In the genomic region with DNA sequence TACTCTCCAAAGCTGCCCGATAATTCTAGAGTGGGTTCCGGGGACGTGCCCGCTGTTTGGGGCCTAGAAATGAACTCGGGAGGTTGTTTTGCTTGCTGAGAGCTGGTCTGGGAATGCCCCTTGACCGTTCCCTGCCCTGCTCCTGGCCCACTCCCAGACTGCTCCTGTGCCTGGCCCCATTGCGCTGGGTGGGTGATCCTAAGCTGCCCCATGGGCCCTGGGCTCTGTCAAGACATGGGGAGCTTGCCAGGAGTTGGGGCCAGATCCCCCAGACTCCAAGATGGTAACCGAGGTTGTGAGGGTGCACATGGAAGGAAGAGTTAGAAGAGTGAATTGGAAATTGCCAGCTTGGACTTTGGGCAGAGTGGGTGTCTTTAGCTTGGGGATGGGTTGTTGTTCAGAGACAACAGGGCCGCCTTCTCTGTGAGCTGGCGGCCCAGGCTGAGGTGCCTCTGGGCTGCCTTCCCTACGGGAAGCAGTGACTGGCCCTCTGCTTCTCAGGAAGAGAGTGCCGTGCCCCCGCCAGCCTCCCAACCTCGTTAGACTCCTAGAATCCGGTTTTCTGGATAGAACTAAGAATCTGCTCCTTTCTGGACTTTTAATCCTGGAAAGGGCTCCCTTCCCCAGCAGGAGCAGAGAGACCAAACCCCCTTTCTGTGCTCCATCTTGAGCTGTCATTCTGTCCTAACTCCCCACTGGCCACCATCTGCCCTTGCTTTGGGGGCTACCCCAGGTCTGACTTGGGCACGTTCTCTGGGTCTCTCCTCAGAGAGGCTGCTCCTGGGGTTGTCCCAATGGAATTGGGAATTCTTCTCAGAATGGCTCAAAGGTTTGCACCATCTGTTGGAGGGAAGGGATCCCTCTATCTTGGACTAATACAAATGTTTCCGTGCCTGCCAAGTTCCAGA, we compare ENCODE assay signal across 9 cellular contexts. TPM values are rescaled to one million over a fixed set of nuclear protein-coding genes. Genes with fewer than 3 reads are reported as not detected.
A peak's percentile ranks its signal among the peaks of the same experiment; 100 is the strongest.
DNase-seq lines count a peak whose midpoint lies in the region; ATAC-seq and TF ChIP-seq lines count a peak whose summit lies in the region.
"Had no signal": no experiment of that assay in that cellular context is flagged by ENCODE, and none has a peak within 500 bp of the region (broad histone marks: within the 10 kb centered on the region; RNA-seq: fewer than 3 reads in every experiment).

No MANE protein-coding gene starts in this region.

- TF ChIP-seq CTCF in GM12875 (IDR thresholded peaks at IDR 0.05; ENCODE audit: borderline replicate concordance, insufficient read depth, low read depth, low read length) (no peak), WTC11 (IDR thresholded peaks at IDR 0.05) (no peak), smooth muscle cell (IDR thresholded peaks at IDR 0.05; ENCODE audit: borderline replicate concordance, insufficient read depth, poor library complexity, severe bottlenecking) (no peak)

- DNase-seq in WTC11 (ENCODE audit: low spot score) (no peak), right cardiac atrium (peak; percentile 48 to 81 (median 70)), smooth muscle cell (lab: John Stamatoyannopoulos, UW; ENCODE audit: unreplicated experiment) (no peak), CD1c-positive myeloid dendritic cell (ENCODE audit: extremely low spot score) (no peak), iPS-NIHi7 (ENCODE audit: extremely low spot score) (no peak)
- no peak for DNase-seq in activated CD4-positive, CD25-positive, alpha-beta regulatory T cell treated with anti-CD3 and anti-CD28 coated beads, Interleukin-2, amount 50 U/mL, for 72 hours
- no peak for DNase-seq in stimulated activated CD4-positive, alpha-beta T cell treated with anti-CD3 and anti-CD28 coated beads, Interleukin-15, amount 100 ng/mL, for 24 hours

- H3K9ac ChIP-seq in smooth muscle cell (ENCODE audit: low read depth): peak overlapping the region; percentile 21

- H3K9me3 Mint-ChIP-seq in WTC11: no peaks in the 10 kb centered on the region

- H3K4me2 ChIP-seq in smooth muscle cell: peak overlapping the region; percentile 89

- CTCF ChIA-PET in WTC11 (lab: Charles Lee): interaction anchor here (0.8 to 3.2 kb wide), 5 partner anchors 38 to 123 kb away, joined by 3 to 17 read pairs (median 3); no protein-coding TSS in a partner anchor

- peak overlapping the region; percentile 36 for H3K27ac ChIP-seq in right cardiac atrium (ENCODE audit: low read length)
- peak overlapping the region; percentile 27 for H3K27ac ChIP-seq in smooth muscle cell (ENCODE audit: low read depth)

- H3K4me3 Mint-ChIP-seq in WTC11: peak overlapping the region; percentile 69

- H3K4me1 Mint-ChIP-seq in WTC11: peaks cover 53% of the 10 kb centered on the region

- no peaks in the 10 kb centered on the region for H3K36me3 ChIP-seq in smooth muscle cell (ENCODE audit: low read depth)

- H3K9me3 ChIP-seq in right cardiac atrium (ENCODE audit: control insufficient read depth, low read length) (no peaks in the 10 kb centered on the region), smooth muscle cell (replicated peaks; ENCODE audit: low read depth) (no peaks in the 10 kb centered on the region)

- no peak overlapping the region for H3K27ac Mint-ChIP-seq in WTC11

- H3K79me2 ChIP-seq in smooth muscle cell (ENCODE audit: low read depth): peaks cover 87% of the 10 kb centered on the region

- intact Hi-C loops in right cardiac atrium (cut with DNase I): loop anchor here in 1 of 4 donors (5.0 kb wide), 2 partner anchors 40 to 55 kb away; no protein-coding TSS in a partner anchor

- H3K36me3 Mint-ChIP-seq in WTC11: no peaks in the 10 kb centered on the region

- no peak overlapping the region for H2AFZ ChIP-seq in smooth muscle cell (ENCODE audit: low read depth)

- peaks cover 11% of the 10 kb centered on the region for H3F3A ChIP-seq in smooth muscle cell (ENCODE audit: low read depth)

- peak overlapping the region; percentile 58 for H3K4me3 ChIP-seq in GM12875 (ENCODE audit: low read depth, low read length)
- H3K4me3 ChIP-seq in right cardiac atrium (ENCODE audit: low read length): peak overlapping the region; percentile 92
- peak overlapping the region; percentile 78 for H3K4me3 ChIP-seq in smooth muscle cell

- peaks cover 54% of the 10 kb centered on the region for H4K20me1 ChIP-seq in smooth muscle cell (ENCODE audit: low read depth)

- whole genome bisulfite sequencing in right cardiac atrium: 40% methylated on average over 17 of the region's 17 CpGs
- 90% methylated on average over 17 of the region's 17 CpGs for WGBS in smooth muscle cell (ENCODE audit: low lambda C conversion rate)

- no peaks in the 10 kb centered on the region for H3K27me3 Mint-ChIP-seq in WTC11 (ENCODE audit: low read depth)

- POLR2A ChIA-PET in WTC11 (lab: Charles Lee): interaction anchor here (0.8 kb wide), 1 partner anchor 11 kb away, joined by 3 read pairs; no protein-coding TSS in a partner anchor

- ATAC-seq in WTC11 (no peak), right cardiac atrium (no peak)

- H3K27me3 ChIP-seq in right cardiac atrium (ENCODE audit: control insufficient read depth, insufficient read depth) (no peaks in the 10 kb centered on the region), smooth muscle cell (ENCODE audit: low read depth) (no peaks in the 10 kb centered on the region)
- H3K27me3 ChIP-seq: foreskin keratinocyte had no signal

- H3K4me1 ChIP-seq in right cardiac atrium (ENCODE audit: control insufficient read depth, insufficient read depth, low read length) (peaks cover 34% of the 10 kb centered on the region), smooth muscle cell (ENCODE audit: low read depth) (peaks cover 26% of the 10 kb centered on the region)

TF ChIP-seq in WTC11, 78 proteins besides CTCF, POLR2A, EP300 and RAD21 (continues in another document):
- TF ChIP-seq TP53 (CRISPR knock-in tag; IDR thresholded peaks at IDR 0.05): no peak
- TF ChIP-seq ELF4 (CRISPR knock-in tag; IDR thresholded peaks at IDR 0.05; ENCODE audit: low read depth): no peak
- TF ChIP-seq, protein P1, sequence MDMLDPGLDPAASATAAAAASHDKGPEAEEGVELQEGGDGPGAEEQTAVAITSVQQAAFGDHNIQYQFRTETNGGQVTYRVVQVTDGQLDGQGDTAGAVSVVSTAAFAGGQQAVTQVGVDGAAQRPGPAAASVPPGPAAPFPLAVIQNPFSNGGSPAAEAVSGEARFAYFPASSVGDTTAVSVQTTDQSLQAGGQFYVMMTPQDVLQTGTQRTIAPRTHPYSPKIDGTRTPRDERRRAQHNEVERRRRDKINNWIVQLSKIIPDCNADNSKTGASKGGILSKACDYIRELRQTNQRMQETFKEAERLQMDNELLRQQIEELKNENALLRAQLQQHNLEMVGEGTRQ (CRISPR knock-in tag; IDR thresholded peaks at IDR 0.05): no peak
- TF ChIP-seq, protein P2, sequence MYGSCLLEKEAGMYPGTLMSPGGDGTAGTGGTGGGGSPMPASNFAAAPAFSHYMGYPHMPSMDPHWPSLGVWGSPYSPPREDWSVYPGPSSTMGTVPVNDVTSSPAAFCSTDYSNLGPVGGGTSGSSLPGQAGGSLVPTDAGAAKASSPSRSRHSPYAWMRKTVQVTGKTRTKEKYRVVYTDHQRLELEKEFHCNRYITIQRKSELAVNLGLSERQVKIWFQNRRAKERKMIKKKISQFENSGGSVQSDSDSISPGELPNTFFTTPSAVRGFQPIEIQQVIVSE (CRISPR knock-in tag; IDR thresholded peaks at IDR 0.05; ENCODE audit: borderline replicate concordance): no peak
- TF ChIP-seq OVOL2 (CRISPR knock-in tag; IDR thresholded peaks at IDR 0.05; ENCODE audit: borderline replicate concordance): no peak
- no peak for TF ChIP-seq GABPB1 (CRISPR knock-in tag; IDR thresholded peaks at IDR 0.05)
- TF ChIP-seq, protein P3, sequence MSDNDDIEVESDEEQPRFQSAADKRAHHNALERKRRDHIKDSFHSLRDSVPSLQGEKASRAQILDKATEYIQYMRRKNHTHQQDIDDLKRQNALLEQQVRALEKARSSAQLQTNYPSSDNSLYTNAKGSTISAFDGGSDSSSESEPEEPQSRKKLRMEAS (CRISPR knock-in tag; IDR thresholded peaks at IDR 0.05): no peak
- TF ChIP-seq FOXJ3 (CRISPR knock-in tag; IDR thresholded peaks at IDR 0.05; ENCODE audit: borderline replicate concordance): no peak
- TF ChIP-seq, protein P4, sequence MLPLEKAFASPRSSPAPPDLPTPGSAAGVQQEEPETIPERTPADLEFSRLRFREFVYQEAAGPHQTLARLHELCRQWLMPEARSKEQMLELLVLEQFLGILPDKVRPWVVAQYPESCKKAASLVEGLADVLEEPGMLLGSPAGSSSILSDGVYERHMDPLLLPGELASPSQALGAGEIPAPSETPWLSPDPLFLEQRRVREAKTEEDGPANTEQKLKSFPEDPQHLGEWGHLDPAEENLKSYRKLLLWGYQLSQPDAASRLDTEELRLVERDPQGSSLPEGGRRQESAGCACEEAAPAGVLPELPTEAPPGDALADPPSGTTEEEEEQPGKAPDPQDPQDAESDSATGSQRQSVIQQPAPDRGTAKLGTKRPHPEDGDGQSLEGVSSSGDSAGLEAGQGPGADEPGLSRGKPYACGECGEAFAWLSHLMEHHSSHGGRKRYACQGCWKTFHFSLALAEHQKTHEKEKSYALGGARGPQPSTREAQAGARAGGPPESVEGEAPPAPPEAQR (CRISPR knock-in tag; IDR thresholded peaks at IDR 0.05): no peak
- TF ChIP-seq HMGA2 (CRISPR knock-in tag; IDR thresholded peaks at IDR 0.05): no peak
- no peak for TF ChIP-seq IRF2 (CRISPR knock-in tag; IDR thresholded peaks at IDR 0.05; ENCODE audit: borderline replicate concordance, low read depth)
- TF ChIP-seq, protein P5, sequence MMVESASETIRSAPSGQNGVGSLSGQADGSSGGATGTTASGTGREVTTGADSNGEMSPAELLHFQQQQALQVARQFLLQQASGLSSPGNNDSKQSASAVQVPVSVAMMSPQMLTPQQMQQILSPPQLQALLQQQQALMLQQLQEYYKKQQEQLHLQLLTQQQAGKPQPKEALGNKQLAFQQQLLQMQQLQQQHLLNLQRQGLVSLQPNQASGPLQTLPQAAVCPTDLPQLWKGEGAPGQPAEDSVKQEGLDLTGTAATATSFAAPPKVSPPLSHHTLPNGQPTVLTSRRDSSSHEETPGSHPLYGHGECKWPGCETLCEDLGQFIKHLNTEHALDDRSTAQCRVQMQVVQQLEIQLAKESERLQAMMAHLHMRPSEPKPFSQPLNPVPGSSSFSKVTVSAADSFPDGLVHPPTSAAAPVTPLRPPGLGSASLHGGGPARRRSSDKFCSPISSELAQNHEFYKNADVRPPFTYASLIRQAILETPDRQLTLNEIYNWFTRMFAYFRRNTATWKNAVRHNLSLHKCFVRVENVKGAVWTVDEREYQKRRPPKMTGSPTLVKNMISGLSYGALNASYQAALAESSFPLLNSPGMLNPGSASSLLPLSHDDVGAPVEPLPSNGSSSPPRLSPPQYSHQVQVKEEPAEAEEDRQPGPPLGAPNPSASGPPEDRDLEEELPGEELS (CRISPR knock-in tag; IDR thresholded peaks at IDR 0.05): no peak

RNA-seq across cellular contexts. Expression of a gene that starts 1.8 kb away (rescaled TPM):
- total RNA-seq in WTC11 (2021) (12.8 to 17.3 TPM (median 14.3 TPM) in 3 replicates), right cardiac atrium (10 to 100 TPM; 57.3 to 96.9 (median 65.4) TPM), smooth muscle cell (36.5 and 60.3 TPM in 2 replicates)
- polyA plus RNA-seq in right cardiac atrium (57.5 TPM), smooth muscle cell (58.5 and 60.9 TPM in 2 replicates)

RNA-seq across cellular contexts. Expression of a gene that starts 53.4 kb away (rescaled TPM):
- total RNA-seq in WTC11 (2021) (26.2 to 30.9 TPM (median 29.4 TPM) in 3 replicates), right cardiac atrium (10 to 100 TPM in 3 of 4 donors, 1 to 10 TPM in 1; 9.9 to 14.9 (median 10.4) TPM), smooth muscle cell (8.9 and 19.0 TPM in 2 replicates)
- polyA plus RNA-seq in right cardiac atrium (10.6 TPM), smooth muscle cell (25.4 and 34.1 TPM in 2 replicates)

Comparison
In these comparisons a context has a peak if more than half of its experiments do, and no peak if none do; other contexts are left out.
1. DNase-seq: peak in right cardiac atrium (3 of 3); none in WTC11 (single experiment), smooth muscle cell (single experiment), activated CD4-positive, CD25-positive, alpha-beta regulatory T cell treated with anti-CD3 and anti-CD28 coated beads, Interleukin-2, amount 50 U/mL, for 72 hours (single experiment), CD1c-positive myeloid dendritic cell (single experiment), iPS-NIHi7 (single experiment) and stimulated activated CD4-positive, alpha-beta T cell treated with anti-CD3 and anti-CD28 coated beads, Interleukin-15, amount 100 ng/mL, for 24 hours (single experiment).
2. Peak in every context shown above with its lines, with median percentiles within 50 percentile points of each other: H3K4me3 ChIP-seq.